In genomic region chr6:26514984-26515383, GRCh38 we compare ENCODE assay signal across 1 cellular context.
TF ChIP-seq lines count a peak whose summit lies in the region.

No MANE protein-coding gene starts in this region.

TF ChIP-seq in HepG2, 621 proteins besides CTCF, POLR2A, EP300 and RAD21 (continued from another document and continues in another):
- TF ChIP-seq ZNF33B (CRISPR knock-in tag; IDR thresholded peaks at IDR 0.05) (no peak), ZNF274 (CRISPR knock-in tag; IDR thresholded peaks at IDR 0.05) (no peak), CC2D1A (CRISPR knock-in tag; IDR thresholded peaks at IDR 0.05) (no peak), JARID2 (CRISPR knock-in tag; IDR thresholded peaks at IDR 0.05; ENCODE audit: insufficient replicate concordance) (no peak), ZSCAN22 (CRISPR knock-in tag; IDR thresholded peaks at IDR 0.05) (no peak), ZNF562 (CRISPR knock-in tag; IDR thresholded peaks at IDR 0.05; ENCODE audit: borderline replicate concordance) (no peak), HIC2 (CRISPR knock-in tag; IDR thresholded peaks at IDR 0.05; ENCODE audit: low read depth) (0 out of 2 replicates have a peak, but pooled peaks have one; percentile 16), ZKSCAN5 (CRISPR knock-in tag; IDR thresholded peaks at IDR 0.05) (0 out of 2 replicates have a peak, but pooled peaks have one; percentile 23), PRDM10 (CRISPR knock-in tag; IDR thresholded peaks at IDR 0.05; ENCODE audit: low read depth) (no peak), ZBTB21 (CRISPR knock-in tag; IDR thresholded peaks at IDR 0.05) (no peak), THYN1 (CRISPR knock-in tag; IDR thresholded peaks at IDR 0.05; ENCODE audit: borderline replicate concordance, low read depth) (no peak), ARID2 (CRISPR knock-in tag; IDR thresholded peaks at IDR 0.05; ENCODE audit: borderline replicate concordance) (no peak), SETDB1 (CRISPR knock-in tag; IDR thresholded peaks at IDR 0.05; ENCODE audit: borderline replicate concordance) (no peak), ZNF547 (CRISPR knock-in tag; IDR thresholded peaks at IDR 0.05) (no peak), ZNF83 (CRISPR knock-in tag; IDR thresholded peaks at IDR 0.05; ENCODE audit: borderline replicate concordance) (no peak), SP140L (CRISPR knock-in tag; IDR thresholded peaks at IDR 0.05; ENCODE audit: borderline replicate concordance) (0 out of 2 replicates have a peak, but pooled peaks have one; percentile 18), PHF21A (CRISPR knock-in tag; IDR thresholded peaks at IDR 0.05) (no peak), ZNF253 (CRISPR knock-in tag; IDR thresholded peaks at IDR 0.05; ENCODE audit: borderline replicate concordance) (no peak), CBX5 (CRISPR knock-in tag; IDR thresholded peaks at IDR 0.05; ENCODE audit: borderline replicate concordance) (no peak), SKIL (CRISPR knock-in tag; IDR thresholded peaks at IDR 0.05; ENCODE audit: borderline replicate concordance) (no peak), ZNF556 (CRISPR knock-in tag; IDR thresholded peaks at IDR 0.05; ENCODE audit: borderline replicate concordance) (no peak), GTF3A (CRISPR knock-in tag; conservative IDR thresholded peaks at IDR 0.05) (no peak), ZBTB10 (CRISPR knock-in tag; IDR thresholded peaks at IDR 0.05; ENCODE audit: borderline replicate concordance) (no peak), GABPB1 (CRISPR knock-in tag; IDR thresholded peaks at IDR 0.05) (no peak), NFE2 (CRISPR knock-in tag; IDR thresholded peaks at IDR 0.05) (no peak), ARID3A (IDR thresholded peaks at IDR 0.05; ENCODE audit: low read depth, low read length) (peak; percentile 61; the same call in 1 of the 2 replicates), FOXP1 (IDR thresholded peaks at IDR 0.05) (no peak), FOXP1 (CRISPR knock-in tag; IDR thresholded peaks at IDR 0.05) (peak; percentile 75), BHLHE40 (IDR thresholded peaks at IDR 0.05; ENCODE audit: low read length) (no peak), BCLAF1 (IDR thresholded peaks at IDR 0.05) (no peak), ZNF776 (CRISPR knock-in tag; IDR thresholded peaks at IDR 0.05) (no peak), ZSCAN31 (CRISPR knock-in tag; IDR thresholded peaks at IDR 0.05; ENCODE audit: low read depth) (no peak), ZNF251 (CRISPR knock-in tag; IDR thresholded peaks at IDR 0.05) (no peak), FOXA1 (IDR thresholded peaks at IDR 0.05) (no peak), FOXA1 (CRISPR knock-in tag; IDR thresholded peaks at IDR 0.05) (peak; percentile 56), PCBP2 (optimal IDR thresholded peaks at IDR 0.05; ENCODE audit: low read depth, low read length, poor library complexity, severe bottlenecking) (no peak), ZNF563 (CRISPR knock-in tag; IDR thresholded peaks at IDR 0.05) (no peak), SP4 (CRISPR knock-in tag; IDR thresholded peaks at IDR 0.05) (no peak), ZNF503 (CRISPR knock-in tag; IDR thresholded peaks at IDR 0.05) (no peak), MATR3 (CRISPR knock-in tag; IDR thresholded peaks at IDR 0.05) (no peak), MXD1 (CRISPR knock-in tag; IDR thresholded peaks at IDR 0.05) (no peak), PLRG1 (conservative IDR thresholded peaks at IDR 0.05) (no peak)
